8 cellular contexts compared by ENCODE assay signal in genomic region chr20:10447028-10447427, GRCh38. TPM values are rescaled to one million over a fixed set of nuclear protein-coding genes. Genes with fewer than 3 reads are reported as not detected.
DNase-seq lines count a peak whose midpoint lies in the region; ATAC-seq and TF ChIP-seq lines count a peak whose summit lies in the region.

No MANE protein-coding gene starts in this region.

- H3K9me3 ChIP-seq in tibial nerve: no peaks in the 10 kb centered on the region

- ATAC-seq in GM18907 (IDR thresholded peaks at IDR 0.05; ENCODE audit: unreplicated experiment): peak; percentile 98
- peak; percentile 97 for ATAC-seq in HG03060 (IDR thresholded peaks at IDR 0.05; ENCODE audit: low read depth, unreplicated experiment)

- H3K4me1 Mint-ChIP-seq in immature natural killer cell: peaks cover 15 to 22% of the 10 kb centered on the region in 2 donors

- TF ChIP-seq EP300 in tibial nerve (IDR thresholded peaks at IDR 0.05): no peak

- no peak overlapping the region for H3K4me3 ChIP-seq in tibial nerve

- H3K36me3 ChIP-seq in tibial nerve: no peaks in the 10 kb centered on the region

- peaks cover 0 to 1% (median 0%) of the 10 kb centered on the region in 3 donors for H3K27me3 Mint-ChIP-seq in immature natural killer cell (ENCODE audit: low read depth in 3 of 3)

- H3K27ac ChIP-seq in tibial nerve: no peak overlapping the region

- no peaks in the 10 kb centered on the region for H3K36me3 Mint-ChIP-seq in immature natural killer cell

- H3K9me3 Mint-ChIP-seq in immature natural killer cell: no peaks in the 10 kb centered on the region

- DNase-seq in Ammon's horn (ENCODE audit: low spot score): peak; percentile 26
- peak; percentile 80 for DNase-seq in NCI-H446 treated with DMSO at 0.1 percent for 48 hours (lab: John Stamatoyannopoulos, UW)
- DNase-seq in activated T-cell treated with anti-CD3 and anti-CD28 coated beads for 4 hours: peak; percentile 42
- peak; percentile 59 to 71 (median 65) for DNase-seq in immature natural killer cell
- no peak for DNase-seq in tibial nerve (ENCODE audit: low spot score in 2 of 2)
- DNase-seq in midbrain (lab: John Stamatoyannopoulos, UW): no peak

- H3K27me3 ChIP-seq in tibial nerve: no peaks in the 10 kb centered on the region

- H3K27ac Mint-ChIP-seq in immature natural killer cell: peak overlapping the region; percentile 65 to 84 (median 76)

- TF ChIP-seq CTCF in tibial nerve (IDR thresholded peaks at IDR 0.05): no peak

- H3K4me3 Mint-ChIP-seq in immature natural killer cell: peak overlapping the region; percentile 72 to 87 (median 79)

- TF ChIP-seq POLR2A in tibial nerve (IDR thresholded peaks at IDR 0.05): no peak

- peaks cover 0 to 6% (median 0%) of the 10 kb centered on the region in 4 donors for H3K4me1 ChIP-seq in tibial nerve

- WGBS in tibial nerve, 2 donors: 15 to 23% methylated on average over 3 of the region's 3 CpGs

RNA-seq across cellular contexts. Expression of gene SLX4IP, which starts 11.9 kb away (rescaled TPM):
- polyA plus RNA-seq in immature natural killer cell: 1 to 10 TPM in 1 of 3 donors, under 1 TPM in 2; 0.52 to 1.6 (median 0.75) TPM
- 1 to 10 TPM; 3.3 to 5.7 (median 3.5) TPM for total RNA-seq in tibial nerve

RNA-seq across cellular contexts. Expression of gene MKKS, which starts 13.0 kb away (rescaled TPM):
- polyA plus RNA-seq in immature natural killer cell: 10 to 100 TPM; 17.3 to 27.5 (median 26.8) TPM
- 10 to 100 TPM; 12.9 to 16.6 (median 16.0) TPM for total RNA-seq in tibial nerve

Comparison
In these comparisons a context has a peak if more than half of its experiments do, and no peak if none do; other contexts are left out.
1. DNase-seq: peak in Ammon's horn (single experiment), NCI-H446 treated with DMSO at 0.1 percent for 48 hours (single experiment), activated T-cell treated with anti-CD3 and anti-CD28 coated beads for 4 hours (single experiment) and immature natural killer cell (3 of 3); none in tibial nerve (0 of 2) and midbrain (single experiment).